Comparison of ENCODE assay signal across 1 cellular context in genomic region chr15:58309993-58310928, GRCh38.
TF ChIP-seq lines count a peak whose summit lies in the region.

No MANE protein-coding gene starts in this region.

TF ChIP-seq in HepG2, 621 proteins besides CTCF, POLR2A, EP300 and RAD21 (continued from another document):
- TF ChIP-seq HNF1B (CRISPR knock-in tag; IDR thresholded peaks at IDR 0.05): 0 out of 2 replicates have a peak, but pooled peaks have one; percentile 23
- peak; percentile 71; the same call in 1 of the 2 replicates for TF ChIP-seq ZNF891 (CRISPR knock-in tag; IDR thresholded peaks at IDR 0.05)
- no peak for TF ChIP-seq ZNF567 (CRISPR knock-in tag; IDR thresholded peaks at IDR 0.05; ENCODE audit: borderline replicate concordance)
- TF ChIP-seq ZMYM4 (CRISPR knock-in tag; IDR thresholded peaks at IDR 0.05): 0 out of 2 replicates have a peak, but pooled peaks have one; percentile 30
- TF ChIP-seq ZNF687 (CRISPR knock-in tag; IDR thresholded peaks at IDR 0.05): 0 out of 2 replicates have a peak, but pooled peaks have one; percentile 10
- TF ChIP-seq STAG1 (CRISPR knock-in tag; IDR thresholded peaks at IDR 0.05): peak; percentile 31
- peak; percentile 14; the same call in 1 of the 2 replicates for TF ChIP-seq SAP130 (CRISPR knock-in tag; IDR thresholded peaks at IDR 0.05; ENCODE audit: low read depth)
- TF ChIP-seq ZSCAN21 (CRISPR knock-in tag; IDR thresholded peaks at IDR 0.05; ENCODE audit: borderline replicate concordance): no peak
